In the genomic region with DNA sequence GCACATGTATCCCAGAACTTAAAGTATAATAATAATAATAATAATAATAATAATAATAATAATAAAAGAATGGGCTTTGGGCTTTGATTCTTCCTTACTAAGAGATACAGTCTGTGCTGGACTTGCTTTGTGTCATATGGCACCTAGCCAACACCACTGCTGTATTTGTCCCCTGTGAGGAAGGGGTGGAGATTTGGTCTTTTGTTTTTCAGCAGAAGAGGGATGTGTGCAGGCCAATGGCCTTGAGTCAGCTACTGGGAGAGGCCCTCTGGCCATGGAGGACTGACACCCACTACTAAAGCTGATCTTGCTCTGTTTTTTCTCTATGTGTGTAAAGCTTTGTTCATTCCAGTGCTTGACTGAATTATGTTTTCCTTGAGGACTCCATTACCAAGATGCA, we compare ENCODE assay signal across 22 cellular contexts.
DNase-seq lines count a peak whose midpoint lies in the region; FAIRE-seq and TF ChIP-seq lines count a peak whose summit lies in the region.
"Had no signal": no experiment of that assay in that cellular context is flagged by ENCODE, and none has a peak within 500 bp of the region (broad histone marks: within the 10 kb centered on the region; RNA-seq: fewer than 3 reads in every experiment).

No MANE protein-coding gene starts in this region.

- no peaks in the 10 kb centered on the region for H3K9me3 ChIP-seq in H1 (ENCODE audit: insufficient read depth in 2 of 2, low read depth in 1 of 2, low read length in 1 of 2)
- H3K9me3 ChIP-seq: transverse colon had no signal

- TF ChIP-seq CTCF in H1 (IDR thresholded peaks at IDR 0.05; ENCODE audit: control extremely low read depth in 1 of 3, insufficient read depth in 1 of 3, low read depth in 1 of 3, low read length in 3 of 3) (no peak), lower leg skin (IDR thresholded peaks at IDR 0.05) (no peak)

- H3K79me1 ChIP-seq in H1 (ENCODE audit: low read depth, low read length) = no peaks in the 10 kb centered on the region

- H3K4ac ChIP-seq in H1 (replicated peaks; ENCODE audit: insufficient read length, low read depth, low read length) = no peak overlapping the region

- H3K36me3 ChIP-seq in H1 (ENCODE audit: control insufficient read depth in 2 of 4, insufficient read depth in 4 of 4, low read length in 3 of 4) = no peaks in the 10 kb centered on the region
- H3K36me3 ChIP-seq: transverse colon had no signal

- H4K91ac ChIP-seq in H1 (replicated peaks; ENCODE audit: insufficient read length, low read length) = no peak overlapping the region

- H3K56ac ChIP-seq in H1 (replicated peaks; ENCODE audit: insufficient read length, low read depth, low read length) = no peak overlapping the region

- TF ChIP-seq POLR2A in H1 (IDR thresholded peaks at IDR 0.05; ENCODE audit: control extremely low read depth in 1 of 2, low read depth in 2 of 2, low read length in 2 of 2) (no peak), lower leg skin (IDR thresholded peaks at IDR 0.05) (no peak)

- no peak overlapping the region for H4K8ac ChIP-seq in H1 (ENCODE audit: extremely low read depth, insufficient read depth, low read length)

- no peaks in the 10 kb centered on the region for H3K23me2 ChIP-seq in H1 (ENCODE audit: low read depth, low read length)

- H2BK15ac ChIP-seq in H1 (ENCODE audit: low read length) = no peak overlapping the region

- FAIRE-seq in H1 (lab: Jason Lieb, UNC) = no peak
- FAIRE-seq: frontal cortex, GM12892 had no signal

- no peak overlapping the region for H2AK5ac ChIP-seq in H1 (ENCODE audit: low read depth, low read length)

- DNase-seq in NCI-H1436 (lab: John Stamatoyannopoulos, UW) = peak; percentile 6
- no peak for DNase-seq in NCI-H1436 treated with DMSO at 0.1 percent for 48 hours (lab: John Stamatoyannopoulos, UW)
- DNase-seq in NCI-H2029 treated with DMSO at 0.1 percent for 48 hours (lab: John Stamatoyannopoulos, UW) = peak; percentile 1
- DNase-seq in H1 (ENCODE audit: low read depth in 1 of 2, low spot score in 2 of 2) = no peak
- peak; percentile 3 for DNase-seq in left kidney (ENCODE audit: low read depth, low spot score)
- no peak for DNase-seq in AG20443 (ENCODE audit: low spot score)
- no peak for DNase-seq in anterior cingulate cortex (lab: John Stamatoyannopoulos, UW)
- no peak for DNase-seq in lower leg skin (ENCODE audit: low spot score in 2 of 2)
- DNase-seq: activated CD4-positive, alpha-beta T cell treated with anti-CD3 and anti-CD28 coated beads for 48 hours; erythroblast; mesendoderm; MV-4-11; NCI-H2171; NCI-H774; nucleus accumbens; SHP77 treated with DMSO at 0.1 percent for 48 hours; stimulated activated CD8-positive, alpha-beta memory T cell treated with anti-CD3 and anti-CD28 coated beads, Interleukin-4, amount 100 ng/mL, for 48 hours; T-helper 1 cell; transverse colon had no signal

- TF ChIP-seq EP300 in H1 (IDR thresholded peaks at IDR 0.05; ENCODE audit: borderline replicate concordance in 1 of 2, low read depth in 2 of 2, low read length in 2 of 2) = no peak

- 0 out of 2 replicates have a peak overlapping the region, but pooled peaks have one; percentile 50 for H2AFZ ChIP-seq in H1 (ENCODE audit: low read length)

- no peak overlapping the region for H3K27ac ChIP-seq in H1 (ENCODE audit: low read depth, low read length)
- H3K27ac ChIP-seq: 22Rv1, transverse colon had no signal

- no peak overlapping the region for H3K4me2 ChIP-seq in H1 (ENCODE audit: insufficient read depth in 1 of 2, low read depth in 2 of 2, low read length in 2 of 2)

- no peak overlapping the region for H4K5ac ChIP-seq in H1 (ENCODE audit: insufficient read length, low read depth, low read length)

- intact Hi-C loops in lower leg skin (cut with DNase I; ENCODE audit: low total_unique reads) = no loop called here

- no peaks in the 10 kb centered on the region for H4K20me1 ChIP-seq in H1 (replicated peaks in 1 of 2; ENCODE audit: control insufficient read depth in 1 of 2, insufficient read depth in 2 of 2, low read length in 2 of 2)

- H2BK5ac ChIP-seq in H1 (ENCODE audit: low read depth, low read length) = no peak overlapping the region

- H3K9ac ChIP-seq in H1 (replicated peaks in 1 of 4; ENCODE audit: extremely low read depth in 1 of 4, low read depth in 3 of 4, low read length in 3 of 4) = no peak overlapping the region

- no peaks in the 10 kb centered on the region for H3K4me1 ChIP-seq in H1 (replicated peaks in 1 of 4; ENCODE audit: control insufficient read depth in 3 of 4, insufficient read depth in 4 of 4, low read length in 3 of 4)
- H3K4me1 ChIP-seq: transverse colon had no signal

- POLR2A ChIA-PET in H1 (lab: Charles Lee; ENCODE audit: partially characterized antibody) = no interaction called here

- H3K79me2 ChIP-seq in H1 (ENCODE audit: control insufficient read depth in 1 of 2, insufficient read depth in 2 of 2, low read length in 2 of 2) = no peaks in the 10 kb centered on the region

- no peak overlapping the region for H3K14ac ChIP-seq in H1 (ENCODE audit: insufficient read length)

- no peak overlapping the region for H2BK12ac ChIP-seq in H1 (ENCODE audit: low read depth, low read length)

- no peak overlapping the region for H2BK120ac ChIP-seq in H1 (replicated peaks; ENCODE audit: low read depth, low read length)

- CTCF ChIA-PET in H1 (lab: Charles Lee; ENCODE audit: partially characterized antibody) = interaction anchor here (1.0 kb wide), 1 partner anchor 256 kb away, joined by 5 read pairs; no protein-coding TSS in a partner anchor

- H2BK20ac ChIP-seq in H1 (ENCODE audit: low read length) = no peak overlapping the region

- H3K18ac ChIP-seq in H1 (ENCODE audit: extremely low read depth, low read length) = no peak overlapping the region

- no peaks in the 10 kb centered on the region for H3K27me3 ChIP-seq in H1 (replicated peaks in 1 of 4; ENCODE audit: control insufficient read depth in 3 of 4, extremely low read depth in 1 of 4, insufficient read depth in 3 of 4, low read length in 3 of 4)
- H3K27me3 ChIP-seq: transverse colon had no signal

- no peak overlapping the region for H3K23ac ChIP-seq in H1 (ENCODE audit: insufficient read length)

- no peak for TF ChIP-seq RAD21 in H1 (IDR thresholded peaks at IDR 0.05 in 1 of 2, conservative IDR thresholded peaks at IDR 0.05 in 1 of 2; ENCODE audit: low read depth in 2 of 2, low read length in 2 of 2)

- H3K4me3 ChIP-seq in H1 (ENCODE audit: extremely low read depth in 1 of 4, insufficient read depth in 2 of 4, low read depth in 3 of 4, low read length in 4 of 4) (no peak overlapping the region), lower leg skin (ENCODE audit: low read depth, poor library complexity, severe bottlenecking) (no peak overlapping the region)
- H3K4me3 ChIP-seq: transverse colon had no signal

TF ChIP-seq in H1, 55 proteins besides CTCF, POLR2A, EP300 and RAD21:
- no peak for TF ChIP-seq HDAC6 (IDR thresholded peaks at IDR 0.05; ENCODE audit: low read depth, low read length)
TF ChIP-seq in H1: peak in this region for 0.

Comparison
In these comparisons a context has a peak if more than half of its experiments do, and no peak if none do; other contexts are left out.
1. DNase-seq: peak in NCI-H1436 (single experiment), NCI-H2029 treated with DMSO at 0.1 percent for 48 hours (single experiment) and left kidney (single experiment); none in NCI-H1436 treated with DMSO at 0.1 percent for 48 hours (single experiment), H1 (0 of 2), AG20443 (single experiment), anterior cingulate cortex (0 of 58) and lower leg skin (0 of 2).